In genomic region chr2:182866095-182866460, GRCh38 we compare ENCODE assay signal across 8 cellular contexts. TPM values are rescaled to one million over a fixed set of nuclear protein-coding genes. Genes with fewer than 3 reads are reported as not detected.
DNase-seq lines count a peak whose midpoint lies in the region; ATAC-seq and TF ChIP-seq lines count a peak whose summit lies in the region.

No MANE protein-coding gene starts in this region.

- TF ChIP-seq CTCF in astrocyte of the cerebellum (IDR thresholded peaks at IDR 0.05; ENCODE audit: low read depth, low read length, missing control alignments) (no peak), stomach (IDR thresholded peaks at IDR 0.05) (no peak)

- in situ Hi-C loops in astrocyte of the cerebellum (cut with HindIII; ENCODE audit: low sequenced_read_pairs): no loop called here

- H3K27me3 ChIP-seq in stomach: peaks cover 0 to 16% (median 12%) of the 10 kb centered on the region in 3 donors

- H3K4me1 ChIP-seq in stomach: peaks cover 4 to 56% (median 27%) of the 10 kb centered on the region in 4 donors

- no peaks in the 10 kb centered on the region for H3K9me3 ChIP-seq in iPS-18c (ENCODE audit: control insufficient read depth, insufficient read depth, low read length)
- H3K9me3 ChIP-seq in stomach: no peaks in the 10 kb centered on the region

- H3K27ac ChIP-seq in stomach: peak overlapping the region in 3 of 5 donors; percentile 59 to 72 (median 72)

- DNase-seq in NCI-H146 (lab: John Stamatoyannopoulos, UW) (peak; percentile 49), NCI-H146 treated with DMSO at 0.1 percent for 48 hours (lab: John Stamatoyannopoulos, UW; ENCODE audit: unreplicated experiment) (no peak), astrocyte of the cerebellum (ENCODE audit: low read depth) (no peak), stomach (no peak), NCI-H1092 (lab: John Stamatoyannopoulos, UW) (no peak), NCI-H1105 (lab: John Stamatoyannopoulos, UW) (no peak)

- intact Hi-C loops in stomach (cut with DNase I; ENCODE audit: low total_unique reads): no loop called here

- WGBS in stomach, 5 donors: 30 to 55% (median 36%) methylated on average over 17 to 19 of the region's 19 CpGs

- H3K36me3 ChIP-seq in stomach: no peaks in the 10 kb centered on the region

- no peak for ATAC-seq in HG03135 (IDR thresholded peaks at IDR 0.05; ENCODE audit: unreplicated experiment)

- H3K4me3 ChIP-seq in astrocyte of the cerebellum (ENCODE audit: low read depth, low read length): peak overlapping the region; percentile 45
- H3K4me3 ChIP-seq in iPS-18c (ENCODE audit: insufficient read depth, low read depth, low read length): peak overlapping the region; percentile 51
- peak overlapping the region; percentile 47 to 54 (median 50) for H3K4me3 ChIP-seq in stomach

- no peak for TF ChIP-seq EP300 in stomach (IDR thresholded peaks at IDR 0.05)

- TF ChIP-seq POLR2A in stomach (IDR thresholded peaks at IDR 0.05): no peak

RNA-seq across cellular contexts. Expression of gene FRZB, which starts 0.4 kb away (rescaled TPM):
- total RNA-seq in stomach: 10 to 100 TPM in 3 of 5 donors, 1 to 10 TPM in 2; 5.8 to 85.3 (median 13.6) TPM
- 1 to 10 TPM in 1 of 3 donors, under 1 TPM in 2; 0.76 to 5.0 (median 0.87) TPM for polyA plus RNA-seq in stomach
